Comparison of ENCODE assay signal across 9 cellular contexts in the genomic region with DNA sequence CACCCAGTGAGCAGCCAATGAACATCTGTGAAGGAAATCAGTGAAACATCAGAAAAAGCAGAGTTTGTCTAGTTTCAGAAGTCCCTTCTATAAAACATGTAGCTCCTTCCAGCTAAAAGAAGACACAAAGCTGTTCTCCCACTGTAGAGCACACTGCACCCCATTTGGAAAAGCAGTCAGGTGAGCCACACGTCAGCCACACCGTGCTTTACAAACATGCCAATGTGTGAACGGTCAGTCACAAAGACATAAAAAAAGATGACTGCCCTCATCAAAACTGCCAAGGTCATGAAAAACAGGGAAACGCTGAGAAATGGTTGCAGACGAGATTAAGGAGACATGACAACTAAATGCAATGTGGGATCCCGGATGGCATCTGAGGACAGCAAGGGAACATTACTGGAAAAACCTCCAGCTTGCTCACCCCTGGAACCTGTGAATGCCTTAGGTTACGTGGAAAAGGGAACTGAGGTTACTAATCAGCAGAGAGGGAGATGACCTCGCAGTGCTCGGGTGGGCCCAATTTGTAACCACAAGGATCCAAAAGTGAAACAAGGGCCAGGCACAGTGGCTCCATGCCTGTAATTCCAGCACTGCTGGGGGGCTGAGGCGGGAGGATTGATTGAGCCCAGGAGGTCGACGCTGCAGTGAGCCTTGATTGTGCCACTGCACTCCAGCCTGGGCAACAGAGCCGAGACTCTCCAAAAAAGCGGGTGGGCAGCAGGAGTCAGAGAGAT. TPM values are rescaled to one million over a fixed set of nuclear protein-coding genes. Genes with fewer than 3 reads are reported as not detected.
DNase-seq lines count a peak whose midpoint lies in the region; ATAC-seq and TF ChIP-seq lines count a peak whose summit lies in the region.
"Had no signal": no experiment of that assay in that cellular context is flagged by ENCODE, and none has a peak within 500 bp of the region (broad histone marks: within the 10 kb centered on the region; RNA-seq: fewer than 3 reads in every experiment).

No MANE protein-coding gene starts in this region.

- TF ChIP-seq CTCF in activated B cell treated with CpG ODN at 0.5 μM for 24 hours (IDR thresholded peaks at IDR 0.05) (no peak), glutamatergic neuron (IDR thresholded peaks at IDR 0.05; ENCODE audit: partially characterized antibody, unreplicated experiment) (no peak), smooth muscle cell (IDR thresholded peaks at IDR 0.05; ENCODE audit: borderline replicate concordance, insufficient read depth, poor library complexity, severe bottlenecking) (no peak), brain microvascular endothelial cell (IDR thresholded peaks at IDR 0.05; ENCODE audit: low read depth, low read length, missing control alignments) (no peak)

- WGBS in smooth muscle cell (ENCODE audit: low lambda C conversion rate): 73% methylated on average over 14 of the region's 14 CpGs

- CTCF ChIA-PET in activated CD4-positive, alpha-beta T cell treated with anti-CD3 and anti-CD28 coated beads, Interleukin-2, amount 10 ng/mL, durations not matched to agents 7 days and 5 days (lab: Charles Lee): interaction anchor here (1.3 kb wide), 1 partner anchor 15 kb away, joined by 6 read pairs; no protein-coding TSS in a partner anchor
- CTCF ChIA-PET in activated B cell treated with CpG ODN at 0.5 μM for 24 hours (lab: Charles Lee): interaction anchor here (0.9 kb wide), 1 partner anchor 47 kb away, joined by 3 read pairs; no protein-coding TSS in a partner anchor

- H3K9me3 Mint-ChIP-seq in activated CD4-positive, alpha-beta T cell treated with anti-CD3 and anti-CD28 coated beads, Interleukin-2, amount 10 ng/mL, durations not matched to agents 7 days and 5 days: no peaks in the 10 kb centered on the region
- H3K9me3 Mint-ChIP-seq in activated B cell treated with CpG ODN at 0.5 μM for 24 hours: no peaks in the 10 kb centered on the region
- peaks cover 22% of the 10 kb centered on the region for H3K9me3 Mint-ChIP-seq in glutamatergic neuron (ENCODE audit: unreplicated experiment)

- H3K9ac ChIP-seq in smooth muscle cell (ENCODE audit: low read depth): no peak overlapping the region

- no peaks in the 10 kb centered on the region for H3K9me3 ChIP-seq in smooth muscle cell (replicated peaks; ENCODE audit: low read depth)

- peak overlapping the region; percentile 23 for H3K4me2 ChIP-seq in smooth muscle cell

- peaks cover 56% of the 10 kb centered on the region for H3K36me3 Mint-ChIP-seq in activated CD4-positive, alpha-beta T cell treated with anti-CD3 and anti-CD28 coated beads, Interleukin-2, amount 10 ng/mL, durations not matched to agents 7 days and 5 days (ENCODE audit: low read depth)
- H3K36me3 Mint-ChIP-seq in activated B cell treated with CpG ODN at 0.5 μM for 24 hours (ENCODE audit: low read depth) (peaks cover 42% of the 10 kb centered on the region), glutamatergic neuron (ENCODE audit: unreplicated experiment) (no peaks in the 10 kb centered on the region)

- peak overlapping the region; percentile 91 for H3K27ac Mint-ChIP-seq in activated CD4-positive, alpha-beta T cell treated with anti-CD3 and anti-CD28 coated beads, Interleukin-2, amount 10 ng/mL, durations not matched to agents 7 days and 5 days
- H3K27ac Mint-ChIP-seq in activated B cell treated with CpG ODN at 0.5 μM for 24 hours (no peak overlapping the region), glutamatergic neuron (ENCODE audit: unreplicated experiment) (peak overlapping the region; percentile 75)

- intact Hi-C loops in activated B cell treated with CpG ODN at 0.5 μM for 24 hours (cut with micrococcal nuclease): no loop called here

- POLR2A ChIA-PET in activated CD4-positive, alpha-beta T cell treated with anti-CD3 and anti-CD28 coated beads, Interleukin-2, amount 10 ng/mL, durations not matched to agents 7 days and 5 days (lab: Charles Lee): interaction anchor here (0.5 kb wide), 1 partner anchor 245 kb away, joined by 3 read pairs; no protein-coding TSS in a partner anchor
- POLR2A ChIA-PET in activated B cell treated with CpG ODN at 0.5 μM for 24 hours (lab: Charles Lee): interaction anchor here (0.6 kb wide), 1 partner anchor 491 kb away, joined by 5 read pairs; no protein-coding TSS in a partner anchor

- ATAC-seq in activated B cell treated with CpG ODN at 0.5 μM for 24 hours (ENCODE audit: low read depth): no peak
- ATAC-seq in GM21529 (IDR thresholded peaks at IDR 0.05; ENCODE audit: unreplicated experiment): no peak

- H3K36me3 ChIP-seq in smooth muscle cell (ENCODE audit: low read depth) (no peaks in the 10 kb centered on the region), brain microvascular endothelial cell (replicated peaks) (no peaks in the 10 kb centered on the region)

- DNase-seq in activated CD4-positive, alpha-beta T cell treated with anti-CD3 and anti-CD28 coated beads, Interleukin-2, amount 10 ng/mL, durations not matched to agents 7 days and 5 days: no peak
- no peak for DNase-seq in activated CD4-positive, alpha-beta T cell treated with anti-CD3 and anti-CD28 coated beads, Interleukin-2, amount 50 U/mL, for 4 hours
- DNase-seq in activated B cell treated with CpG ODN at 0.5 μM for 24 hours (no peak), glutamatergic neuron (no peak), smooth muscle cell (lab: John Stamatoyannopoulos, UW; ENCODE audit: unreplicated experiment) (no peak), brain microvascular endothelial cell (no peak), GOT3 (lab: John Stamatoyannopoulos, UW) (no peak)
- DNase-seq: activated CD4-positive, alpha-beta T cell treated with anti-CD3 and anti-CD28 coated beads, Interleukin-2, amount 50 U/mL, for 48 hours had no signal

- peak overlapping the region; percentile 54 for H3K4me3 Mint-ChIP-seq in activated CD4-positive, alpha-beta T cell treated with anti-CD3 and anti-CD28 coated beads, Interleukin-2, amount 10 ng/mL, durations not matched to agents 7 days and 5 days
- H3K4me3 Mint-ChIP-seq in activated B cell treated with CpG ODN at 0.5 μM for 24 hours (peak overlapping the region; percentile 33), glutamatergic neuron (ENCODE audit: unreplicated experiment) (peak overlapping the region; percentile 77)

- peaks cover 43% of the 10 kb centered on the region for H3K4me1 ChIP-seq in smooth muscle cell (ENCODE audit: low read depth)

- peaks cover 34% of the 10 kb centered on the region for H3F3A ChIP-seq in smooth muscle cell (ENCODE audit: low read depth)

- peaks cover 100% of the 10 kb centered on the region for H4K20me1 ChIP-seq in smooth muscle cell (ENCODE audit: low read depth)

- H3K27ac ChIP-seq in smooth muscle cell (ENCODE audit: low read depth) (peak overlapping the region; percentile 82), brain microvascular endothelial cell (no peak overlapping the region)

- in situ Hi-C loops in brain microvascular endothelial cell (cut with HindIII; ENCODE audit: low pct_ligation_motif_present, low sequenced_read_pairs): no loop called here

- H3K4me3 ChIP-seq in smooth muscle cell (no peak overlapping the region), brain microvascular endothelial cell (ENCODE audit: low read depth, low read length) (no peak overlapping the region)

- H3K27me3 ChIP-seq in smooth muscle cell (ENCODE audit: low read depth) (no peaks in the 10 kb centered on the region), brain microvascular endothelial cell (replicated peaks) (no peaks in the 10 kb centered on the region)

- H2AFZ ChIP-seq in smooth muscle cell (ENCODE audit: low read depth): no peak overlapping the region

- H3K79me2 ChIP-seq in smooth muscle cell (ENCODE audit: low read depth): peaks cover 100% of the 10 kb centered on the region

- no peaks in the 10 kb centered on the region for H3K27me3 Mint-ChIP-seq in activated CD4-positive, alpha-beta T cell treated with anti-CD3 and anti-CD28 coated beads, Interleukin-2, amount 10 ng/mL, durations not matched to agents 7 days and 5 days
- H3K27me3 Mint-ChIP-seq in activated B cell treated with CpG ODN at 0.5 μM for 24 hours (no peaks in the 10 kb centered on the region), glutamatergic neuron (ENCODE audit: unreplicated experiment) (peaks cover 16% of the 10 kb centered on the region)

- H3K4me1 Mint-ChIP-seq in activated CD4-positive, alpha-beta T cell treated with anti-CD3 and anti-CD28 coated beads, Interleukin-2, amount 10 ng/mL, durations not matched to agents 7 days and 5 days: peaks cover 88% of the 10 kb centered on the region
- H3K4me1 Mint-ChIP-seq in activated B cell treated with CpG ODN at 0.5 μM for 24 hours: peaks cover 86% of the 10 kb centered on the region
- peaks cover 73% of the 10 kb centered on the region for H3K4me1 Mint-ChIP-seq in glutamatergic neuron (ENCODE audit: low read depth, unreplicated experiment)

RNA-seq across cellular contexts. Expression of gene ANKRD11, which starts 8.1 kb away (rescaled TPM):
- total RNA-seq in activated CD4-positive, alpha-beta T cell treated with anti-CD3 and anti-CD28 coated beads, Interleukin-2, amount 10 ng/mL, durations not matched to agents 7 days and 5 days: 100 to 1,000 TPM; 158 to 178 TPM
- total RNA-seq in activated B cell treated with CpG ODN at 0.5 μM for 24 hours: 216 and 243 TPM in 2 replicates
- 367 TPM for total RNA-seq in glutamatergic neuron (ENCODE audit: unreplicated experiment)
- total RNA-seq in smooth muscle cell: 31.5 and 43.2 TPM in 2 replicates
- 105 and 118 TPM in 2 replicates for polyA plus RNA-seq in smooth muscle cell

RNA-seq across cellular contexts. Expression of gene SPG7, which starts 25.9 kb away (rescaled TPM):
- 100 to 1,000 TPM in 1 of 2 experiments, 10 to 100 TPM in 1; 88.3 to 101 TPM for total RNA-seq in activated CD4-positive, alpha-beta T cell treated with anti-CD3 and anti-CD28 coated beads, Interleukin-2, amount 10 ng/mL, durations not matched to agents 7 days and 5 days
- total RNA-seq in activated B cell treated with CpG ODN at 0.5 μM for 24 hours (84.7 and 102 TPM in 2 replicates), glutamatergic neuron (ENCODE audit: unreplicated experiment) (166 TPM), smooth muscle cell (49.3 and 94.6 TPM in 2 replicates)
- 61.4 and 75.4 TPM in 2 replicates for polyA plus RNA-seq in smooth muscle cell
